In the genomic region with DNA sequence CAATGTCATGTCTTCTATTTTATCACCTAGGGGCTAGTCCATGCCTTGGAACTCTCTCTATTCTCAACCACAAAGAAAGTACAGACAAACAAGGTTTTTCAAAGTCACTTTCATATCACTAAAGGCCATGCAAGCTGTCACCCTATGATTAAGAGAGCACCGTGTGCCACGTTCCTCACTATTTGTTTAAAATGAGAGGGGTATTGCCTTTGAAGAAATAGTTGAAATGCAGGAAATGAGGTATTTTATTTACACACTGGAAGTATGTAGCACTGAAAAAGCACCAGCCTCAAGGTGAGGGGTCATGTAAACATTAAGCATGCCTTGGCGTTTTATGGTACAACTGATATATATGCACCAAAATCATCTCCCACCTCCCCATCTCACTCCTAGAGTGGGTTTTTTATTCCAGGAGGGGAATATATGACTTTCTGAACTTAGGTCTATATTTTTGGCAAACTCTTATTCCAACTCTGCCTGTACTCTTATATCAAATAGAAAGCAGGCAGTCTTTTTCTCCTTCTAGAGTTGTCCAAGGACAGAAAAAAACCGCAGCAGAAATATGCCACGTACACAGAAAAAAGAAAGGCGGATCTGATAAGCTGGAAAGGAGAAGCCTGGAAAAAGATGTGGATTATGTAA, we compare ENCODE assay signal across 16 cellular contexts. TPM values are rescaled to one million over a fixed set of nuclear protein-coding genes. Genes with fewer than 3 reads are reported as not detected.
A peak's percentile ranks its signal among the peaks of the same experiment; 100 is the strongest.
DNase-seq lines count a peak whose midpoint lies in the region; ATAC-seq and TF ChIP-seq lines count a peak whose summit lies in the region.
"Had no signal": no experiment of that assay in that cellular context is flagged by ENCODE, and none has a peak within 500 bp of the region (broad histone marks: within the 10 kb centered on the region; RNA-seq: fewer than 3 reads in every experiment).

No MANE protein-coding gene starts in this region.

- H3K4me2 ChIP-seq in fibroblast of lung (ENCODE audit: extremely low read depth, insufficient read depth, low read length), result peak overlapping the region; percentile 72

- H4K20me1 ChIP-seq in fibroblast of lung (ENCODE audit: control insufficient read depth, extremely low read depth, insufficient read depth, low read length), result no peaks in the 10 kb centered on the region

- ATAC-seq in sciatic nerve, result peak; percentile 76
- no peak for ATAC-seq in GM19395 (IDR thresholded peaks at IDR 0.05; ENCODE audit: unreplicated experiment)
- ATAC-seq: activated naive CD8-positive, alpha-beta T cell treated with anti-CD3 and anti-CD28 coated beads, Interleukin-2, amount 50 U/mL, for 24 hours had no signal

- peak; percentile 53 for DNase-seq in HuH-7 (ENCODE audit: low spot score)
- no peak for DNase-seq in adipocyte (ENCODE audit: low read depth)
- DNase-seq in fibroblast of lung (ENCODE audit: low read depth in 2 of 2), result peak; percentile 32 to 36
- no peak for DNase-seq in sciatic nerve (ENCODE audit: low spot score)
- no peak for DNase-seq in iPS-NIHi7 (ENCODE audit: extremely low spot score)
- no peak for DNase-seq in D341Med (ENCODE audit: low spot score)
- DNase-seq: activated CD4-positive, alpha-beta T cell treated with anti-CD3 and anti-CD28 coated beads for 48 hours; activated naive CD8-positive, alpha-beta T cell treated with anti-CD3 and anti-CD28 coated beads, Interleukin-2, amount 50 U/mL, for 24 hours; CD4-positive, CD25-positive, alpha-beta regulatory T cell; GF-D8; heart right ventricle; NCI-H510A; right cardiac atrium; testis had no signal

- TF ChIP-seq CTCF in fibroblast of lung (conservative IDR thresholded peaks at IDR 0.05 in 1 of 2, IDR thresholded peaks at IDR 0.05 in 1 of 2; ENCODE audit: low read depth in 1 of 2, low read length in 2 of 2), result no peak

- no peaks in the 10 kb centered on the region for H3K36me3 ChIP-seq in adipocyte (ENCODE audit: control insufficient read depth, insufficient read depth, low read length, severe bottlenecking)
- H3K36me3 ChIP-seq in fibroblast of lung (ENCODE audit: control insufficient read depth, insufficient read depth, low read length), result no peaks in the 10 kb centered on the region
- H3K36me3 ChIP-seq: heart right ventricle had no signal

- H3K4me1 ChIP-seq in adipocyte (ENCODE audit: control insufficient read depth, insufficient read depth, low read length) (peaks cover 18% of the 10 kb centered on the region), fibroblast of lung (ENCODE audit: control insufficient read depth, extremely low read depth, insufficient read depth, low read length) (peaks cover 22% of the 10 kb centered on the region)
- H3K4me1 ChIP-seq: testis had no signal

- no peaks in the 10 kb centered on the region for H3K79me2 ChIP-seq in fibroblast of lung (ENCODE audit: control insufficient read depth, insufficient read depth, low read length)

- peak overlapping the region; percentile 37 for H3K27ac ChIP-seq in fibroblast of lung (ENCODE audit: insufficient read depth, low read length)
- H3K27ac ChIP-seq: heart right ventricle, testis had no signal

- H3K9me3 ChIP-seq in adipocyte (ENCODE audit: control insufficient read depth, low read length) (no peaks in the 10 kb centered on the region), fibroblast of lung (ENCODE audit: control insufficient read depth, insufficient read depth, low read depth, low read length) (no peaks in the 10 kb centered on the region)
- H3K9me3 ChIP-seq: heart right ventricle, testis had no signal

- peak overlapping the region; percentile 75 for H2AFZ ChIP-seq in fibroblast of lung (ENCODE audit: low read length)

- peak overlapping the region; percentile 50 for H3K9ac ChIP-seq in adipocyte (ENCODE audit: low read length)
- H3K9ac ChIP-seq in fibroblast of lung (ENCODE audit: insufficient read depth, low read length), result no peak overlapping the region

- intact Hi-C loops in sciatic nerve (cut with DNase I), result no loop called here

- H3K4me3 ChIP-seq in adipocyte (ENCODE audit: low read length) (no peak overlapping the region), fibroblast of lung (replicated peaks in 1 of 4; ENCODE audit: control extremely low read depth in 1 of 4, insufficient read depth in 1 of 4, low read depth in 3 of 4, low read length in 4 of 4) (no peak overlapping the region)
- H3K4me3 ChIP-seq: heart right ventricle, lung, testis had no signal

- H3K27me3 ChIP-seq in adipocyte (replicated peaks; ENCODE audit: control insufficient read depth, insufficient read depth, low read length), result no peaks in the 10 kb centered on the region
- H3K27me3 ChIP-seq in fibroblast of lung (ENCODE audit: control insufficient read depth, insufficient read depth, low read length), result no peaks in the 10 kb centered on the region
- H3K27me3 ChIP-seq: heart right ventricle, testis had no signal

RNA-seq across cellular contexts. Expression of gene VSNL1, which starts 53.5 kb away (rescaled TPM):
- 1.2 and 1.3 TPM in 2 replicates for total RNA-seq in fibroblast of lung
- polyA plus RNA-seq in fibroblast of lung, result 2.9 and 3.9 TPM in 2 replicates
- polyA plus RNA-seq in fibroblast of lung (2012), result 2.0 TPM in 2 replicates
- polyA minus RNA-seq in fibroblast of lung (ENCODE audit: low replicate concordance), result 3.8 and 4.3 TPM in 2 replicates
- 0.67 TPM for total RNA-seq in sciatic nerve
- total RNA-seq: CD4-positive, CD25-positive, alpha-beta regulatory T cell had no signal
- polyA plus RNA-seq: CD4-positive, CD25-positive, alpha-beta regulatory T cell had no signal

Comparison
In these comparisons a context has a peak if more than half of its experiments do, and no peak if none do; other contexts are left out.
1. DNase-seq: peak in HuH-7 (single experiment) and fibroblast of lung (2 of 2); none in adipocyte (single experiment), sciatic nerve (single experiment), iPS-NIHi7 (single experiment) and D341Med (single experiment).